Comparison of ENCODE assay signal across 19 cellular contexts in genomic region chr15:63532307-63532744, GRCh38. TPM values are rescaled to one million over a fixed set of nuclear protein-coding genes. Genes with fewer than 3 reads are reported as not detected.
A peak's percentile ranks its signal among the peaks of the same experiment; 100 is the strongest.
DNase-seq lines count a peak whose midpoint lies in the region; ATAC-seq, FAIRE-seq and TF ChIP-seq lines count a peak whose summit lies in the region.
"Had no signal": no experiment of that assay in that cellular context is flagged by ENCODE, and none has a peak within 500 bp of the region (broad histone marks: within the 10 kb centered on the region; RNA-seq: fewer than 3 reads in every experiment).

No MANE protein-coding gene starts in this region.

- TF ChIP-seq CTCF in 22Rv1 (IDR thresholded peaks at IDR 0.05) (no peak), left lung (IDR thresholded peaks at IDR 0.05) (no peak), progenitor cell of endocrine pancreas (IDR thresholded peaks at IDR 0.05; ENCODE audit: unreplicated experiment) (no peak), sigmoid colon (IDR thresholded peaks at IDR 0.05) (no peak)

- peak; percentile 48 for ATAC-seq in left lung

- H3K4me1 ChIP-seq in left lung = peaks cover 16 to 72% of the 10 kb centered on the region in 2 donors
- H3K4me1 ChIP-seq in sigmoid colon = peaks cover 0 to 48% (median 30%) of the 10 kb centered on the region in 4 donors
- H3K4me1 ChIP-seq: prostate gland had no signal

- H3K9me3 ChIP-seq in left lung = no peaks in the 10 kb centered on the region
- no peaks in the 10 kb centered on the region for H3K9me3 ChIP-seq in sigmoid colon
- H3K9me3 ChIP-seq: prostate gland, spleen, thyroid gland had no signal

- no peaks in the 10 kb centered on the region for H3K27me3 Mint-ChIP-seq in activated naive CD8-positive, alpha-beta T cell treated with anti-CD3 and anti-CD28 coated beads for 36 hours
- H3K27me3 Mint-ChIP-seq in progenitor cell of endocrine pancreas = no peaks in the 10 kb centered on the region
- H3K27me3 Mint-ChIP-seq: activated CD4-positive, alpha-beta memory T cell treated with anti-CD3 and anti-CD28 coated beads for 36 hours had no signal

- H3K27me3 ChIP-seq in left lung (no peaks in the 10 kb centered on the region), sigmoid colon (no peaks in the 10 kb centered on the region)
- H3K27me3 ChIP-seq: cardiac muscle cell, dorsolateral prefrontal cortex, spleen, thyroid gland had no signal

- FAIRE-seq in GM19239 (lab: Jason Lieb, UNC) (peak; percentile 64), GM12891 (lab: Jason Lieb, UNC) (no peak)

- H3K4me1 Mint-ChIP-seq in activated naive CD8-positive, alpha-beta T cell treated with anti-CD3 and anti-CD28 coated beads for 36 hours = peaks cover 71% of the 10 kb centered on the region
- peaks cover 10% of the 10 kb centered on the region for H3K4me1 Mint-ChIP-seq in progenitor cell of endocrine pancreas (ENCODE audit: low read depth)

- H3K4me3 Mint-ChIP-seq in activated naive CD8-positive, alpha-beta T cell treated with anti-CD3 and anti-CD28 coated beads for 36 hours = no peak overlapping the region
- H3K4me3 Mint-ChIP-seq in progenitor cell of endocrine pancreas (ENCODE audit: low read depth) = no peak overlapping the region
- H3K4me3 Mint-ChIP-seq: activated CD4-positive, alpha-beta memory T cell treated with anti-CD3 and anti-CD28 coated beads for 36 hours; CD8-positive, alpha-beta T cell; nephron progenitor cell had no signal

- H3K4me3 ChIP-seq in left lung (no peak overlapping the region), sigmoid colon (no peak overlapping the region)
- H3K4me3 ChIP-seq: cardiac muscle cell, dorsolateral prefrontal cortex, prostate gland, spleen, thyroid gland had no signal

- WGBS in sigmoid colon, 2 donors = 77 to 85% methylated on average over 5 of the region's 5 CpGs

- intact Hi-C loops in left lung (cut with DNase I) = no loop called here
- intact Hi-C loops in sigmoid colon (cut with DNase I) = no loop called here

- no peak for TF ChIP-seq EP300 in sigmoid colon (IDR thresholded peaks at IDR 0.05)

- H3K27ac ChIP-seq in 22Rv1 (peak overlapping the region; percentile 51), left lung (peak overlapping the region in 1 of 2 donors; percentile 6), sigmoid colon (no peak overlapping the region)
- H3K27ac ChIP-seq: cardiac muscle cell, dorsolateral prefrontal cortex, prostate gland, spleen, thyroid gland had no signal

- peaks cover 29% of the 10 kb centered on the region for H3K36me3 Mint-ChIP-seq in activated naive CD8-positive, alpha-beta T cell treated with anti-CD3 and anti-CD28 coated beads for 36 hours
- no peaks in the 10 kb centered on the region for H3K36me3 Mint-ChIP-seq in progenitor cell of endocrine pancreas (ENCODE audit: insufficient read depth)

- peaks cover 1% of the 10 kb centered on the region for H3K9me3 Mint-ChIP-seq in activated naive CD8-positive, alpha-beta T cell treated with anti-CD3 and anti-CD28 coated beads for 36 hours
- no peaks in the 10 kb centered on the region for H3K9me3 Mint-ChIP-seq in progenitor cell of endocrine pancreas (ENCODE audit: low read depth)
- H3K9me3 Mint-ChIP-seq: activated CD4-positive, alpha-beta memory T cell treated with anti-CD3 and anti-CD28 coated beads for 36 hours; CD8-positive, alpha-beta T cell; nephron progenitor cell had no signal

- TF ChIP-seq POLR2A in GM12891 (IDR thresholded peaks at IDR 0.05; ENCODE audit: low read depth, low read length) (no peak), sigmoid colon (IDR thresholded peaks at IDR 0.05) (no peak)

- H3K36me3 ChIP-seq in left lung = peaks cover 0 to 5% of the 10 kb centered on the region in 2 donors
- H3K36me3 ChIP-seq in sigmoid colon = peaks cover 0 to 5% (median 0%) of the 10 kb centered on the region in 4 donors
- H3K36me3 ChIP-seq: cardiac muscle cell, prostate gland, thyroid gland had no signal

- no peak for DNase-seq in GM19239 (ENCODE audit: insufficient read length, low spot score)
- DNase-seq in activated naive CD8-positive, alpha-beta T cell treated with anti-CD3 and anti-CD28 coated beads for 36 hours = no peak
- DNase-seq in left lung = no peak
- DNase-seq in NCI-H1930 (lab: John Stamatoyannopoulos, UW) = no peak
- DNase-seq in GM12891 (ENCODE audit: insufficient read length, low spot score) = no peak
- DNase-seq in progenitor cell of endocrine pancreas (ENCODE audit: low spot score, unreplicated experiment) = no peak
- no peak for DNase-seq in sigmoid colon
- DNase-seq: activated CD4-positive, alpha-beta memory T cell treated with anti-CD3 and anti-CD28 coated beads for 36 hours; activated T-cell treated with anti-CD3 and anti-CD28 coated beads, Interleukin-2, amount 50 U/mL, for 1 hour; CD8-positive, alpha-beta T cell; dorsolateral prefrontal cortex; islet precursor cell; NCI-H187 treated with DMSO at 0.1 percent for 48 hours; nephron progenitor cell; spleen; thyroid gland had no signal

- H3K27ac Mint-ChIP-seq in activated naive CD8-positive, alpha-beta T cell treated with anti-CD3 and anti-CD28 coated beads for 36 hours = peak overlapping the region; percentile 69
- H3K27ac Mint-ChIP-seq in progenitor cell of endocrine pancreas = no peak overlapping the region
- H3K27ac Mint-ChIP-seq: activated CD4-positive, alpha-beta memory T cell treated with anti-CD3 and anti-CD28 coated beads for 36 hours; CD8-positive, alpha-beta T cell had no signal

TF ChIP-seq in GM12891, 5 proteins besides CTCF, POLR2A, EP300 and RAD21:
- TF ChIP-seq SPI1 (IDR thresholded peaks at IDR 0.05; ENCODE audit: low read depth, low read length) (no peak), POLR2AphosphoS5 (IDR thresholded peaks at IDR 0.05; ENCODE audit: low read depth, low read length) (no peak), TAF1 (IDR thresholded peaks at IDR 0.05; ENCODE audit: low read depth, low read length) (no peak), POU2F2 (IDR thresholded peaks at IDR 0.05; ENCODE audit: low read depth, low read length) (no peak), PAX5 (IDR thresholded peaks at IDR 0.05; ENCODE audit: insufficient read depth, low read length, severe bottlenecking) (no peak)

RNA-seq across cellular contexts. Expression of gene USP3, which starts 27.9 kb away (rescaled TPM):
- total RNA-seq in activated naive CD8-positive, alpha-beta T cell treated with anti-CD3 and anti-CD28 coated beads for 36 hours = 10 to 100 TPM; 42.2 to 46.0 TPM
- total RNA-seq in left lung = 10 to 100 TPM; 53.5 to 80.7 TPM
- polyA plus RNA-seq in GM12891 (2012; ENCODE audit: low read depth, missing spikeins) = 21.5 TPM
- 77.0 and 81.2 TPM in 2 replicates for total RNA-seq in progenitor cell of endocrine pancreas
- total RNA-seq in sigmoid colon = 10 to 100 TPM; 46.4 to 66.5 (median 64.8) TPM
- polyA plus RNA-seq in sigmoid colon = 10 to 100 TPM; 20.4 to 31.4 (median 26.4) TPM
